In the genomic region with DNA sequence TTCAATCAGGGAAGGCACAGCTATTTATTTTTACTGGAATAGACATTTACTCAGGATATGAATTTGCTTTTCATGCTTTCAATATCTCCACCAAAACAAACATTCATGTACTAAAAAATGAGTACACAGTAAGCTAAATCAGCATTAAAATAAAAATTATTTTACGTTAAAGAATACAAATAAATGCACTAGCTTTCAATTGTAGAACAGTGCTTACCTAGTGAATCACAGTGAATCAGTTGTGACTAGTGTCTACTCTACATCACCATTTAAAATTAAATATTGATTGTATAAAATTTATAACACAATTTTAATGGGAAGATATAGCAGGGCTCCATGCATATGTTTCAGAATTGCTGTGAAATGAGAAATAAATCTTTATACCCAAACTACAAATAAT, we compare ENCODE assay signal across 6 cellular contexts.
"Had no signal": no experiment of that assay in that cellular context is flagged by ENCODE, and none has a peak within 500 bp of the region (broad histone marks: within the 10 kb centered on the region; RNA-seq: fewer than 3 reads in every experiment).

No MANE protein-coding gene starts in this region.

- ATAC-seq: GM23338, HepG2 had no signal

- H3K27ac ChIP-seq: HL-60 had no signal

- DNase-seq: H9, HCEC 1CT, KBM-7 had no signal

- H3K4me2 ChIP-seq: GM23338 had no signal

- H3K4me3 ChIP-seq: GM23338 had no signal
